9 cellular contexts compared by ENCODE assay signal in genomic region chr3:196537319-196537984, GRCh38. TPM values are rescaled to one million over a fixed set of nuclear protein-coding genes. Genes with fewer than 3 reads are reported as not detected.
DNase-seq lines count a peak whose midpoint lies in the region; ATAC-seq, FAIRE-seq and TF ChIP-seq lines count a peak whose summit lies in the region.
"Had no signal": no experiment of that assay in that cellular context is flagged by ENCODE, and none has a peak within 500 bp of the region (broad histone marks: within the 10 kb centered on the region; RNA-seq: fewer than 3 reads in every experiment).

No MANE protein-coding gene starts in this region.

- H4K20me1 ChIP-seq in Loucy (ENCODE audit: insufficient read depth, low read length, poor library complexity, severe bottlenecking) (no peaks in the 10 kb centered on the region), H1 (replicated peaks in 1 of 2; ENCODE audit: control insufficient read depth in 1 of 2, insufficient read depth in 2 of 2, low read length in 2 of 2) (no peaks in the 10 kb centered on the region), osteoblast (ENCODE audit: insufficient read depth, low read length) (no peaks in the 10 kb centered on the region)

- WGBS in H1 (ENCODE audit: extremely low coverage in 1 of 2, insufficient coverage in 1 of 2, insufficient read length in 1 of 2, insufficient replicate concordance in 2 of 2, low coverage in 1 of 2, low lambda C conversion rate in 2 of 2, missing lambda C conversion rate in 1 of 2), 2 experiments = 61% methylated on average over 18 of the region's 18 CpGs; no CpG with 5 or more reads in 1 of the 2 experiments

- ATAC-seq in HG03469 (IDR thresholded peaks at IDR 0.05; ENCODE audit: unreplicated experiment) = no peak

- H3K4me3 Mint-ChIP-seq in Calu3 (ENCODE audit: low read depth, unreplicated experiment) = no peak overlapping the region
- no peak overlapping the region for H3K4me3 Mint-ChIP-seq in activated CD4-positive, alpha-beta memory T cell treated with anti-CD3 and anti-CD28 coated beads, Interleukin-2, amount 10 ng/mL, durations not matched to agents 7 days and 5 days

- DNase-seq in Calu3 (peak; percentile 53), H1 (ENCODE audit: low read depth in 1 of 2, low spot score in 2 of 2) (peak in 1 of 2 experiments; percentile 83), osteoblast (ENCODE audit: insufficient read length, low spot score, missing footprints) (peak; percentile 88), uterus (peak; percentile 19 to 27), GM19238 (ENCODE audit: insufficient read length, low spot score) (no peak)
- peak; percentile 74 for DNase-seq in activated CD4-positive, alpha-beta memory T cell treated with anti-CD3 and anti-CD28 coated beads, Interleukin-2, amount 10 ng/mL, durations not matched to agents 7 days and 5 days

- no peak overlapping the region for H3K56ac ChIP-seq in H1 (replicated peaks; ENCODE audit: insufficient read length, low read depth, low read length)

- H3K27ac ChIP-seq in H1 (ENCODE audit: low read depth, low read length) (no peak overlapping the region), osteoblast (ENCODE audit: low read depth, low read length) (no peak overlapping the region), uterus (no peak overlapping the region)

- H3K9ac ChIP-seq in Loucy (ENCODE audit: low read depth, low read length, poor library complexity, severe bottlenecking) (no peak overlapping the region), H1 (replicated peaks in 1 of 4; ENCODE audit: extremely low read depth in 1 of 4, low read depth in 3 of 4, low read length in 3 of 4) (no peak overlapping the region)

- H2BK15ac ChIP-seq in H1 (ENCODE audit: low read length) = no peak overlapping the region

- CTCF ChIA-PET in Calu3 (lab: Charles Lee) = no interaction called here
- CTCF ChIA-PET in activated CD4-positive, alpha-beta memory T cell treated with anti-CD3 and anti-CD28 coated beads, Interleukin-2, amount 10 ng/mL, durations not matched to agents 7 days and 5 days (lab: Charles Lee) = interaction anchor here (1.0 to 1.9 kb wide), 6 partner anchors 8 to 31 kb away, joined by 3 to 13 read pairs (median 5); partner anchors contain the start of genes FBXO45 and WDR53
- CTCF ChIA-PET in H1 (lab: Charles Lee; ENCODE audit: partially characterized antibody) = interaction anchor here (0.6 to 2.9 kb wide), 17 partner anchors 8 to 153 kb away, joined by 3 to 20 read pairs (median 4); no protein-coding TSS in a partner anchor

- no peak overlapping the region for H3K27ac Mint-ChIP-seq in Calu3 (ENCODE audit: unreplicated experiment)
- no peak overlapping the region for H3K27ac Mint-ChIP-seq in activated CD4-positive, alpha-beta memory T cell treated with anti-CD3 and anti-CD28 coated beads, Interleukin-2, amount 10 ng/mL, durations not matched to agents 7 days and 5 days

- no peaks in the 10 kb centered on the region for H3K27me3 ChIP-seq in Loucy (ENCODE audit: insufficient read depth, low read length, poor library complexity, severe bottlenecking)
- no peaks in the 10 kb centered on the region for H3K27me3 ChIP-seq in H1 (replicated peaks in 1 of 4; ENCODE audit: control insufficient read depth in 3 of 4, extremely low read depth in 1 of 4, insufficient read depth in 3 of 4, low read length in 3 of 4)
- peaks cover 8% of the 10 kb centered on the region for H3K27me3 ChIP-seq in osteoblast (ENCODE audit: insufficient read depth, low read length)
- no peaks in the 10 kb centered on the region for H3K27me3 ChIP-seq in uterus

- H3K79me2 ChIP-seq in Loucy (ENCODE audit: insufficient read depth, low read length) (no peaks in the 10 kb centered on the region), H1 (ENCODE audit: control insufficient read depth in 1 of 2, insufficient read depth in 2 of 2, low read length in 2 of 2) (no peaks in the 10 kb centered on the region), osteoblast (ENCODE audit: insufficient read depth, low read length) (no peaks in the 10 kb centered on the region)

- no peak overlapping the region for H2BK5ac ChIP-seq in H1 (ENCODE audit: low read depth, low read length)

- H3F3A ChIP-seq in Loucy (ENCODE audit: low read depth) = no peaks in the 10 kb centered on the region

- H3K9me3 Mint-ChIP-seq in Calu3 (ENCODE audit: low read depth, unreplicated experiment) = no peaks in the 10 kb centered on the region
- H3K9me3 Mint-ChIP-seq in activated CD4-positive, alpha-beta memory T cell treated with anti-CD3 and anti-CD28 coated beads, Interleukin-2, amount 10 ng/mL, durations not matched to agents 7 days and 5 days = no peaks in the 10 kb centered on the region

- H4K8ac ChIP-seq in H1 (ENCODE audit: extremely low read depth, insufficient read depth, low read length) = no peak overlapping the region

- H3K27me3 Mint-ChIP-seq in Calu3 (ENCODE audit: unreplicated experiment) = no peaks in the 10 kb centered on the region
- peaks cover 3% of the 10 kb centered on the region for H3K27me3 Mint-ChIP-seq in activated CD4-positive, alpha-beta memory T cell treated with anti-CD3 and anti-CD28 coated beads, Interleukin-2, amount 10 ng/mL, durations not matched to agents 7 days and 5 days

- H4K5ac ChIP-seq in H1 (ENCODE audit: insufficient read length, low read depth, low read length) = no peak overlapping the region

- no peak for FAIRE-seq in H1 (lab: Jason Lieb, UNC)

- H3K4me1 ChIP-seq in Loucy (ENCODE audit: insufficient read depth, low read length, poor library complexity, severe bottlenecking) = no peaks in the 10 kb centered on the region
- peaks cover 0 to 3% (median 2%) of the 10 kb centered on the region in 4 experiments; a peak in 3 of 7 replicates for H3K4me1 ChIP-seq in H1 (replicated peaks in 1 of 4; ENCODE audit: control insufficient read depth in 3 of 4, insufficient read depth in 4 of 4, low read length in 3 of 4)
- no peaks in the 10 kb centered on the region for H3K4me1 ChIP-seq in osteoblast (ENCODE audit: insufficient read depth, low read length)
- H3K4me1 ChIP-seq in uterus = no peaks in the 10 kb centered on the region

- no peaks in the 10 kb centered on the region for H3K79me1 ChIP-seq in H1 (ENCODE audit: low read depth, low read length)

- BruUV-seq in Calu3 (replicated peaks; lab: Mats Ljungman, UMichigan) = no TSS peak

- POLR2A ChIA-PET in activated CD4-positive, alpha-beta memory T cell treated with anti-CD3 and anti-CD28 coated beads, Interleukin-2, amount 10 ng/mL, durations not matched to agents 7 days and 5 days (lab: Charles Lee) = interaction anchor here (1.4 kb wide), 1 partner anchor 9 kb away, joined by 4 read pairs; no protein-coding TSS in a partner anchor
- POLR2A ChIA-PET in H1 (lab: Charles Lee; ENCODE audit: partially characterized antibody) = interaction anchor here (1.4 kb wide), 1 partner anchor 9 kb away, joined by 3 read pairs; no protein-coding TSS in a partner anchor

- H3K4ac ChIP-seq in H1 (replicated peaks; ENCODE audit: insufficient read length, low read depth, low read length) = no peak overlapping the region

- H3K4me1 Mint-ChIP-seq in Calu3 (ENCODE audit: low read depth, unreplicated experiment) = no peaks in the 10 kb centered on the region
- peaks cover 9% of the 10 kb centered on the region for H3K4me1 Mint-ChIP-seq in activated CD4-positive, alpha-beta memory T cell treated with anti-CD3 and anti-CD28 coated beads, Interleukin-2, amount 10 ng/mL, durations not matched to agents 7 days and 5 days

- H3K36me3 ChIP-seq in Loucy (ENCODE audit: insufficient read depth, low read length) (no peaks in the 10 kb centered on the region), H1 (ENCODE audit: control insufficient read depth in 2 of 4, insufficient read depth in 4 of 4, low read length in 3 of 4) (no peaks in the 10 kb centered on the region), osteoblast (ENCODE audit: insufficient read depth, low read length) (no peaks in the 10 kb centered on the region), uterus (no peaks in the 10 kb centered on the region)

- no peak for TF ChIP-seq POLR2A in H1 (IDR thresholded peaks at IDR 0.05; ENCODE audit: control extremely low read depth in 1 of 2, low read depth in 2 of 2, low read length in 2 of 2)
- TF ChIP-seq POLR2A in uterus (IDR thresholded peaks at IDR 0.05) = no peak

- intact Hi-C loops in Calu3 (cut with micrococcal nuclease; ENCODE audit: unreplicated experiment) (no loop called here), uterus (cut with DNase I; ENCODE audit: low total_unique reads) (no loop called here)

- peak; percentile 57 for TF ChIP-seq RAD21 in H1 (IDR thresholded peaks at IDR 0.05 in 1 of 2, conservative IDR thresholded peaks at IDR 0.05 in 1 of 2; ENCODE audit: low read depth in 2 of 2, low read length in 2 of 2)

- no peak overlapping the region for H3K23ac ChIP-seq in H1 (ENCODE audit: insufficient read length)

- no peak overlapping the region for H3K14ac ChIP-seq in H1 (ENCODE audit: insufficient read length)

- no peaks in the 10 kb centered on the region for H3K36me3 Mint-ChIP-seq in Calu3 (ENCODE audit: insufficient read depth, unreplicated experiment)
- no peaks in the 10 kb centered on the region for H3K36me3 Mint-ChIP-seq in activated CD4-positive, alpha-beta memory T cell treated with anti-CD3 and anti-CD28 coated beads, Interleukin-2, amount 10 ng/mL, durations not matched to agents 7 days and 5 days (ENCODE audit: low read depth)

- H2BK20ac ChIP-seq in H1 (ENCODE audit: low read length) = no peak overlapping the region

- no peaks in the 10 kb centered on the region for H3K9me3 ChIP-seq in Loucy (ENCODE audit: insufficient read depth, low read depth, low read length)
- H3K9me3 ChIP-seq in H1 (ENCODE audit: insufficient read depth in 2 of 2, low read depth in 1 of 2, low read length in 1 of 2) = 0 out of 4 replicates have a peak, but pooled peaks cover 0 to 2% of the 10 kb centered on the region in 2 experiments
- H3K9me3 ChIP-seq in osteoblast (ENCODE audit: low read depth, low read length) = no peaks in the 10 kb centered on the region
- H3K9me3 ChIP-seq in uterus = no peaks in the 10 kb centered on the region

- peak; percentile 76 for TF ChIP-seq CTCF in Calu3 (IDR thresholded peaks at IDR 0.05; ENCODE audit: unreplicated experiment)
- peak; percentile 86 for TF ChIP-seq CTCF in Loucy (conservative IDR thresholded peaks at IDR 0.05; ENCODE audit: low read length)
- TF ChIP-seq CTCF in H1 (IDR thresholded peaks at IDR 0.05; ENCODE audit: control extremely low read depth in 1 of 3, insufficient read depth in 1 of 3, low read depth in 1 of 3, low read length in 3 of 3) = peak in 2 of 3 experiments; percentile 47 to 56; a peak in 3 of 4 replicates
- peak; percentile 71 for TF ChIP-seq CTCF in osteoblast (IDR thresholded peaks at IDR 0.05; ENCODE audit: extremely low read depth, low read depth, low read length)
- peak; percentile 25 to 55 (median 48) for TF ChIP-seq CTCF in uterus (IDR thresholded peaks at IDR 0.05)

- H2AK5ac ChIP-seq in H1 (ENCODE audit: low read depth, low read length) = no peak overlapping the region; the same call in 1 of the 2 replicates

- no peak overlapping the region for H2BK120ac ChIP-seq in H1 (replicated peaks; ENCODE audit: low read depth, low read length)

- H3K23me2 ChIP-seq in H1 (ENCODE audit: low read depth, low read length) = no peaks in the 10 kb centered on the region

- no peak overlapping the region for H2BK12ac ChIP-seq in H1 (ENCODE audit: low read depth, low read length)

- H3K4me2 ChIP-seq in Loucy (ENCODE audit: low read depth, low read length, poor library complexity, severe bottlenecking) = no peak overlapping the region
- no peak overlapping the region for H3K4me2 ChIP-seq in H1 (ENCODE audit: insufficient read depth in 1 of 2, low read depth in 2 of 2, low read length in 2 of 2)
- no peak overlapping the region for H3K4me2 ChIP-seq in osteoblast (ENCODE audit: insufficient read depth, low read length)

- no peak overlapping the region for H4K91ac ChIP-seq in H1 (replicated peaks; ENCODE audit: insufficient read length, low read length)

- H2AFZ ChIP-seq in Loucy (ENCODE audit: low read length) (no peak overlapping the region), H1 (ENCODE audit: low read length) (no peak overlapping the region), osteoblast (ENCODE audit: low read length) (no peak overlapping the region)

- no peaks in the 10 kb centered on the region for H3K9me2 ChIP-seq in Loucy (replicated peaks; ENCODE audit: low read depth, low read length)

- no peak overlapping the region for H3K18ac ChIP-seq in H1 (ENCODE audit: extremely low read depth, low read length)

- H3K4me3 ChIP-seq in Loucy (ENCODE audit: low read length, poor library complexity, severe bottlenecking) (no peak overlapping the region), H1 (ENCODE audit: extremely low read depth in 1 of 4, insufficient read depth in 2 of 4, low read depth in 3 of 4, low read length in 4 of 4) (no peak overlapping the region), osteoblast (ENCODE audit: insufficient read depth, low read length) (no peak overlapping the region), uterus (no peak overlapping the region)
- H3K4me3 ChIP-seq: skin epidermis had no signal

- TF ChIP-seq EP300 in H1 (IDR thresholded peaks at IDR 0.05; ENCODE audit: borderline replicate concordance in 1 of 2, low read depth in 2 of 2, low read length in 2 of 2) = no peak

RNA-seq across cellular contexts. Expression of gene SMCO1, which starts 22.3 kb away (rescaled TPM):
- total RNA-seq in Calu3 (2022) (not detected in 2 replicates), osteoblast (not detected in 2 replicates), uterus (not detected)
- not detected for total RNA-seq in activated CD4-positive, alpha-beta memory T cell treated with anti-CD3 and anti-CD28 coated beads, Interleukin-2, amount 10 ng/mL, durations not matched to agents 7 days and 5 days
- not detected in 2 replicates for total RNA-seq in H1 (2021; fragmentation: NEBNext Ultra II Directional; extraction: Animal tissue kit (Norgen Biotek cat#: 25700))
- polyA plus RNA-seq in H1 (2011; rRNA removed) = 0.03 TPM in 1 of 2 replicates, not detected in the other
- polyA plus RNA-seq in H1 (2011; cell fraction: cytosol; rRNA removed) = not detected
- 0.10 TPM for polyA plus RNA-seq in H1 (2011; cell fraction: nucleus; rRNA removed)
- not detected in 4 replicates for polyA plus RNA-seq in H1 (2012, experiment 1 of 2)
- not detected for polyA plus RNA-seq in H1 (2012, experiment 2 of 2)
- not detected for polyA plus RNA-seq in H1 (2013, experiment 1 of 2)
- not detected for polyA plus RNA-seq in H1 (2013, experiment 2 of 2)
- not detected in 2 replicates for polyA minus RNA-seq in H1 (2011; rRNA and poly(A)+ RNA removed)
- polyA minus RNA-seq in H1 (2011; cell fraction: cytosol; rRNA and poly(A)+ RNA removed) = not detected
- polyA minus RNA-seq in H1 (2011; cell fraction: nucleus; rRNA and poly(A)+ RNA removed) = not detected

RNA-seq across cellular contexts. Expression of gene WDR53, which starts 30.9 kb away (rescaled TPM):
- total RNA-seq in Calu3 (2022) (20.3 and 23.9 TPM in 2 replicates), osteoblast (6.8 and 7.2 TPM in 2 replicates), uterus (10 to 100 TPM in 1 of 4 donors, 1 to 10 TPM in 2, under 1 TPM in 1; 0.26 to 10.6 (median 8.8) TPM)
- 10 to 100 TPM; 27.2 to 29.3 TPM for total RNA-seq in activated CD4-positive, alpha-beta memory T cell treated with anti-CD3 and anti-CD28 coated beads, Interleukin-2, amount 10 ng/mL, durations not matched to agents 7 days and 5 days
- total RNA-seq in H1 (2021; fragmentation: NEBNext Ultra II Directional; extraction: Animal tissue kit (Norgen Biotek cat#: 25700)) = 17.9 and 18.8 TPM in 2 replicates
- 4.7 and 7.4 TPM in 2 replicates for polyA plus RNA-seq in H1 (2011; rRNA removed)
- 13.1 TPM for polyA plus RNA-seq in H1 (2011; cell fraction: cytosol; rRNA removed)
- polyA plus RNA-seq in H1 (2011; cell fraction: nucleus; rRNA removed) = 3.2 TPM
- polyA plus RNA-seq in H1 (2012, experiment 1 of 2) = 17.6 to 27.4 TPM (median 19.1 TPM) in 4 replicates
- polyA plus RNA-seq in H1 (2012, experiment 2 of 2) = 3.4 TPM
- 13.0 TPM for polyA plus RNA-seq in H1 (2013, experiment 1 of 2)
- 12.2 TPM for polyA plus RNA-seq in H1 (2013, experiment 2 of 2)
- polyA minus RNA-seq in H1 (2011; rRNA and poly(A)+ RNA removed) = 4.2 and 7.6 TPM in 2 replicates
- 1.9 TPM for polyA minus RNA-seq in H1 (2011; cell fraction: cytosol; rRNA and poly(A)+ RNA removed)
- 7.2 TPM for polyA minus RNA-seq in H1 (2011; cell fraction: nucleus; rRNA and poly(A)+ RNA removed)

RNA-seq across cellular contexts. Expression of gene FBXO45, which starts 31.0 kb away (rescaled TPM):
- total RNA-seq in Calu3 (2022) (10.8 and 12.1 TPM in 2 replicates), osteoblast (8.0 TPM in 2 replicates), uterus (10 to 100 TPM in 1 of 4 donors, 1 to 10 TPM in 3; 5.0 to 25.2 (median 8.9) TPM)
- total RNA-seq in activated CD4-positive, alpha-beta memory T cell treated with anti-CD3 and anti-CD28 coated beads, Interleukin-2, amount 10 ng/mL, durations not matched to agents 7 days and 5 days = 10 to 100 TPM; 19.7 TPM
- 18.0 and 19.4 TPM in 2 replicates for total RNA-seq in H1 (2021; fragmentation: NEBNext Ultra II Directional; extraction: Animal tissue kit (Norgen Biotek cat#: 25700))
- 3.4 and 5.2 TPM in 2 replicates for polyA plus RNA-seq in H1 (2011; rRNA removed)
- polyA plus RNA-seq in H1 (2011; cell fraction: cytosol; rRNA removed) = 8.5 TPM
- polyA plus RNA-seq in H1 (2011; cell fraction: nucleus; rRNA removed) = 2.5 TPM
- polyA plus RNA-seq in H1 (2012, experiment 1 of 2) = 7.3 to 17.0 TPM (median 8.9 TPM) in 4 replicates
- 1.8 TPM for polyA plus RNA-seq in H1 (2012, experiment 2 of 2)
- 13.6 TPM for polyA plus RNA-seq in H1 (2013, experiment 1 of 2)
- polyA plus RNA-seq in H1 (2013, experiment 2 of 2) = 13.6 TPM
- polyA minus RNA-seq in H1 (2011; rRNA and poly(A)+ RNA removed) = 8.0 and 8.2 TPM in 2 replicates
- 6.5 TPM for polyA minus RNA-seq in H1 (2011; cell fraction: cytosol; rRNA and poly(A)+ RNA removed)
- polyA minus RNA-seq in H1 (2011; cell fraction: nucleus; rRNA and poly(A)+ RNA removed) = 4.7 TPM

RNA-seq across cellular contexts. Expression of gene RNF168, which starts 33.9 kb away (rescaled TPM):
- total RNA-seq in Calu3 (2022) = 26.4 and 29.2 TPM in 2 replicates
- 10 to 100 TPM; 45.0 to 45.6 TPM for total RNA-seq in activated CD4-positive, alpha-beta memory T cell treated with anti-CD3 and anti-CD28 coated beads, Interleukin-2, amount 10 ng/mL, durations not matched to agents 7 days and 5 days
- 62.9 and 63.5 TPM in 2 replicates for total RNA-seq in H1 (2021; fragmentation: NEBNext Ultra II Directional; extraction: Animal tissue kit (Norgen Biotek cat#: 25700))
- 6.3 and 8.1 TPM in 2 replicates for polyA plus RNA-seq in H1 (2011; rRNA removed)
- polyA plus RNA-seq in H1 (2011; cell fraction: cytosol; rRNA removed) = 7.7 TPM
- polyA plus RNA-seq in H1 (2011; cell fraction: nucleus; rRNA removed) = 9.6 TPM
- polyA plus RNA-seq in H1 (2012, experiment 1 of 2) = 24.8 to 26.5 TPM (median 25.8 TPM) in 4 replicates
- 1.9 TPM for polyA plus RNA-seq in H1 (2012, experiment 2 of 2)
- 25.1 TPM for polyA plus RNA-seq in H1 (2013, experiment 1 of 2)
- 25.2 TPM for polyA plus RNA-seq in H1 (2013, experiment 2 of 2)
- polyA minus RNA-seq in H1 (2011; rRNA and poly(A)+ RNA removed) = 45.5 and 52.6 TPM in 2 replicates
- polyA minus RNA-seq in H1 (2011; cell fraction: cytosol; rRNA and poly(A)+ RNA removed) = 35.6 TPM
- 24.6 TPM for polyA minus RNA-seq in H1 (2011; cell fraction: nucleus; rRNA and poly(A)+ RNA removed)
- total RNA-seq in osteoblast = 21.7 and 24.8 TPM in 2 replicates
- total RNA-seq in uterus = 10 to 100 TPM in 3 of 4 donors, 1 to 10 TPM in 1; 9.4 to 35.2 (median 18.6) TPM
